In the genomic region with DNA sequence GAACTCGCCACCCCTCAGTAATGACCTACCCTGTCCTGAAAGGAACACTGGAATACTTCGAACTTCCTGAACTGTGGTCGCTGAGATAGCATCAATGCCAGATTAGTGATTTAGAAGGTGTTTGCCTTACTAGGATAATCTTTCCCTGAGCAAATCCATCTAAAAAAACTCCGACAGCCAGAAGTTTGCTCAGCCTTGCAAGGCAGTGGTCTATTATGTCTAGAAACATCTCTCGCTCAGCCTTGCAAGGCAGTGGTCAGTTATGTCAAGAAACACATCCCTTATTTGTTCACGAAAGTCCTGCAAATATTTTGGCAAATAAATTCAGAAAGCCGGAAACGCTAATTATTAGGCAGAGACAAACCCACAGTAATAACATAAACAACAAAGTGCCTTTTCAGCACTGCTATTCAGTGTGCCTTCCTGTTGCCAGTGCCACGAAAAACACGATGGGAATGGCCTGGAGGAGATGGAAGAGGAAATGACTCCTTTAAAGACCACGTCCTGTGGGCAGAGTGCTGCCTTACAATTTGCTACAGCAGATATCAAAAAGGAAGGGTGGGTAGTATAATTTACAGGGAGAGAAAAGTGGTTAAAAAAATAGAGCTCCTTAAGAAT, we compare ENCODE assay signal across 1 cellular context.
TF ChIP-seq lines count a peak whose summit lies in the region.

No MANE protein-coding gene starts in this region.

TF ChIP-seq in endothelial cell of umbilical vein, 7 proteins besides CTCF, POLR2A, EP300 and RAD21 (continued from another document):
- TF ChIP-seq, protein P1, sequence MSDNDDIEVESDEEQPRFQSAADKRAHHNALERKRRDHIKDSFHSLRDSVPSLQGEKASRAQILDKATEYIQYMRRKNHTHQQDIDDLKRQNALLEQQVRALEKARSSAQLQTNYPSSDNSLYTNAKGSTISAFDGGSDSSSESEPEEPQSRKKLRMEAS (IDR thresholded peaks at IDR 0.05; ENCODE audit: insufficient read depth, insufficient read length): no peak
- TF ChIP-seq JUN (IDR thresholded peaks at IDR 0.05; ENCODE audit: borderline replicate concordance, insufficient read depth, insufficient read length, low read depth) (peak; percentile 80), MYC (IDR thresholded peaks at IDR 0.05; ENCODE audit: low read depth, low read length) (peak; percentile 55), GATA2 (IDR thresholded peaks at IDR 0.05; ENCODE audit: insufficient read depth, insufficient read length, low read depth, low read length) (peak; percentile 88)
